ENCODE assay signal across 1 cellular context in the genomic region with DNA sequence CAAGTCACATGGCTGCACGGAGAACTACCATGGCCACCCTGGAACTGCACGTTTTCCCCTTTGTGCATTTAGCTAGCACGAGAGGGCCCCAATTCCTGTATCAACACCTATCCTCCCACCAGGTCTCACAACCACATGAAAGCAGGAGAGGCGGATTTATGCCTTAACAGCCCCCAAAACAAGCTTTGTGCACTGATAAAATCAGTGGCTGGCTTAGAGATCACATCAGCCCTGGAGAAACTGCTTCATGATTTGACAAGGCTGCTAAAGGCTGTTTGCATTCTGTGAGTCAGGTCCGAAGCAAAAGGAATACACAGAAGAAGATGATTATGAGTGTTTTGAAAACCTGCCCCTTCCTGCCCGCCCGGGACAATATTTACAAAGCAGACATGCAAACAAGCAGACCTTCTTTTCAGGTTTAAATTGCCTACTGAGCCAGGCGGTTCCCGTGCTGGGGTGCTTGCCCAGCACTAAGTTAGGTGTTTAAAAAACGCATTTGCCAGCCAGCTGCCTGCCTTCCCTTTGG.
TF ChIP-seq lines count a peak whose summit lies in the region.

No MANE protein-coding gene starts in this region.

TF ChIP-seq in HepG2, 621 proteins besides CTCF, POLR2A, EP300 and RAD21 (continued from another document and continues in another):
- no peak for TF ChIP-seq PCBP2 (optimal IDR thresholded peaks at IDR 0.05; ENCODE audit: low read depth, low read length, poor library complexity, severe bottlenecking)
- TF ChIP-seq ARNT2 (CRISPR knock-in tag; IDR thresholded peaks at IDR 0.05; ENCODE audit: low read depth), result peak; percentile 55; the same call in 1 of the 2 replicates
- TF ChIP-seq, protein P1, sequence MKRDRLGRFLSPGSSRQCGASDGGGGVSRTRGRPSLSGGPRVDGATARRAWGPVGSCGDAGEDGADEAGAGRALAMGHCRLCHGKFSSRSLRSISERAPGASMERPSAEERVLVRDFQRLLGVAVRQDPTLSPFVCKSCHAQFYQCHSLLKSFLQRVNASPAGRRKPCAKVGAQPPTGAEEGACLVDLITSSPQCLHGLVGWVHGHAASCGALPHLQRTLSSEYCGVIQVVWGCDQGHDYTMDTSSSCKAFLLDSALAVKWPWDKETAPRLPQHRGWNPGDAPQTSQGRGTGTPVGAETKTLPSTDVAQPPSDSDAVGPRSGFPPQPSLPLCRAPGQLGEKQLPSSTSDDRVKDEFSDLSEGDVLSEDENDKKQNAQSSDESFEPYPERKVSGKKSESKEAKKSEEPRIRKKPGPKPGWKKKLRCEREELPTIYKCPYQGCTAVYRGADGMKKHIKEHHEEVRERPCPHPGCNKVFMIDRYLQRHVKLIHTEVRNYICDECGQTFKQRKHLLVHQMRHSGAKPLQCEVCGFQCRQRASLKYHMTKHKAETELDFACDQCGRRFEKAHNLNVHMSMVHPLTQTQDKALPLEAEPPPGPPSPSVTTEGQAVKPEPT (CRISPR knock-in tag; IDR thresholded peaks at IDR 0.05; ENCODE audit: low read depth), result 0 out of 2 replicates have a peak, but pooled peaks have one; percentile 57
- TF ChIP-seq MTA3 (CRISPR knock-in tag; IDR thresholded peaks at IDR 0.05), result no peak
- no peak for TF ChIP-seq ZNF138 (CRISPR knock-in tag; IDR thresholded peaks at IDR 0.05; ENCODE audit: low read depth)
- TF ChIP-seq, protein P2, sequence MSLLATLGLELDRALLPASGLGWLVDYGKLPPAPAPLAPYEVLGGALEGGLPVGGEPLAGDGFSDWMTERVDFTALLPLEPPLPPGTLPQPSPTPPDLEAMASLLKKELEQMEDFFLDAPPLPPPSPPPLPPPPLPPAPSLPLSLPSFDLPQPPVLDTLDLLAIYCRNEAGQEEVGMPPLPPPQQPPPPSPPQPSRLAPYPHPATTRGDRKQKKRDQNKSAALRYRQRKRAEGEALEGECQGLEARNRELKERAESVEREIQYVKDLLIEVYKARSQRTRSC (CRISPR knock-in tag; IDR thresholded peaks at IDR 0.05; ENCODE audit: low read depth), result no peak
- TF ChIP-seq ZNF329 (CRISPR knock-in tag; IDR thresholded peaks at IDR 0.05; ENCODE audit: low read depth), result no peak
- no peak for TF ChIP-seq PHF20 (CRISPR knock-in tag; IDR thresholded peaks at IDR 0.05)
- no peak for TF ChIP-seq ZMAT5 (CRISPR knock-in tag; IDR thresholded peaks at IDR 0.05; ENCODE audit: borderline replicate concordance, low read depth)
- TF ChIP-seq, protein P3, sequence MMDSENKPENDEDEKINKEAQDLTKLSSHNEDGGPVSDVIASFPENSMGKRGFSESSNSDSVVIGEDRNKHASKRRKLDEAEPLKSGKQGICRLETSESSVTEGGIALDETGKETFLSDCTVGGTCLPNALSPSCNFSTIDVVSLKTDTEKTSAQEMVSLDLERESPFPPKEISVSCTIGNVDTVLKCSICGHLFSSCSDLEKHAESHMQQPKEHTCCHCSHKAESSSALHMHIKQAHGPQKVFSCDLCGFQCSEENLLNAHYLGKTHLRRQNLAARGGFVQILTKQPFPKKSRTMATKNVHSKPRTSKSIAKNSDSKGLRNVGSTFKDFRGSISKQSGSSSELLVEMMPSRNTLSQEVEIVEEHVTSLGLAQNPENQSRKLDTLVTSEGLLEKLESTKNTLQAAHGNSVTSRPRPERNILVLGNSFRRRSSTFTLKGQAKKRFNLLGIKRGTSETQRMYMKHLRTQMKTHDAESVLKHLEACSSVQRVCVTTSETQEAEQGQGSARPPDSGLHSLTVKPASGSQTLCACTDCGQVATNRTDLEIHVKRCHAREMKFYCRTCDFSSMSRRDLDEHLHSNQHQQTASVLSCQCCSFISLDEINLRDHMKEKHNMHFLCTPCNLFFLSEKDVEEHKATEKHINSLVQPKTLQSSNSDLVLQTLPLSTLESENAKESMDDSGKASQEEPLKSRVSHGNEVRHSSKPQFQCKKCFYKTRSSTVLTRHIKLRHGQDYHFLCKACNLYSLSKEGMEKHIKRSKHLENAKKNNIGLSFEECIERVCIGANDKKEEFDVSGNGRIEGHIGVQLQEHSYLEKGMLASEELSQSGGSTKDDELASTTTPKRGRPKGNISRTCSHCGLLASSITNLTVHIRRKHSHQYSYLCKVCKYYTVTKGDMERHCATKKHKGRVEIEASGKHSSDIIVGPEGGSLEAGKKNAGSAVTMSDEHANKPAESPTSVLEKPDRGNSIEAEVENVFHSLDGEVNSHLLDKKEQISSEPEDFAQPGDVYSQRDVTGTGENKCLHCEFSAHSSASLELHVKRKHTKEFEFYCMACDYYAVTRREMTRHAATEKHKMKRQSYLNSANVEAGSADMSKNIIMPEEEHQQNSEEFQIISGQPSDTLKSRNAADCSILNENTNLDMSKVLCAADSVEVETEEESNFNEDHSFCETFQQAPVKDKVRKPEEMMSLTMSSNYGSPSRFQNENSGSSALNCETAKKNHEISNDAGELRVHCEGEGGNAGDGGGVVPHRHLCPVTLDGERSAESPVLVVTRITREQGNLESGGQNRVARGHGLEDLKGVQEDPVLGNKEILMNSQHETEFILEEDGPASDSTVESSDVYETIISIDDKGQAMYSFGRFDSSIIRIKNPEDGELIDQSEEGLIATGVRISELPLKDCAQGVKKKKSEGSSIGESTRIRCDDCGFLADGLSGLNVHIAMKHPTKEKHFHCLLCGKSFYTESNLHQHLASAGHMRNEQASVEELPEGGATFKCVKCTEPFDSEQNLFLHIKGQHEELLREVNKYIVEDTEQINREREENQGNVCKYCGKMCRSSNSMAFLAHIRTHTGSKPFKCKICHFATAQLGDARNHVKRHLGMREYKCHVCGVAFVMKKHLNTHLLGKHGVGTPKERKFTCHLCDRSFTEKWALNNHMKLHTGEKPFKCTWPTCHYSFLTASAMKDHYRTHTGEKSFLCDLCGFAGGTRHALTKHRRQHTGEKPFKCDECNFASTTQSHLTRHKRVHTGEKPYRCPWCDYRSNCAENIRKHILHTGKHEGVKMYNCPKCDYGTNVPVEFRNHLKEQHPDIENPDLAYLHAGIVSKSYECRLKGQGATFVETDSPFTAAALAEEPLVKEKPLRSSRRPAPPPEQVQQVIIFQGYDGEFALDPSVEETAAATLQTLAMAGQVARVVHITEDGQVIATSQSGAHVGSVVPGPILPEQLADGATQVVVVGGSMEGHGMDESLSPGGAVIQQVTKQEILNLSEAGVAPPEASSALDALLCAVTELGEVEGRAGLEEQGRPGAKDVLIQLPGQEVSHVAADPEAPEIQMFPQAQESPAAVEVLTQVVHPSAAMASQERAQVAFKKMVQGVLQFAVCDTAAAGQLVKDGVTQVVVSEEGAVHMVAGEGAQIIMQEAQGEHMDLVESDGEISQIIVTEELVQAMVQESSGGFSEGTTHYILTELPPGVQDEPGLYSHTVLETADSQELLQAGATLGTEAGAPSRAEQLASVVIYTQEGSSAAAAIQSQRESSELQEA (CRISPR knock-in tag; IDR thresholded peaks at IDR 0.05; ENCODE audit: not compliant biosample characterization), result no peak
- TF ChIP-seq, protein P4, sequence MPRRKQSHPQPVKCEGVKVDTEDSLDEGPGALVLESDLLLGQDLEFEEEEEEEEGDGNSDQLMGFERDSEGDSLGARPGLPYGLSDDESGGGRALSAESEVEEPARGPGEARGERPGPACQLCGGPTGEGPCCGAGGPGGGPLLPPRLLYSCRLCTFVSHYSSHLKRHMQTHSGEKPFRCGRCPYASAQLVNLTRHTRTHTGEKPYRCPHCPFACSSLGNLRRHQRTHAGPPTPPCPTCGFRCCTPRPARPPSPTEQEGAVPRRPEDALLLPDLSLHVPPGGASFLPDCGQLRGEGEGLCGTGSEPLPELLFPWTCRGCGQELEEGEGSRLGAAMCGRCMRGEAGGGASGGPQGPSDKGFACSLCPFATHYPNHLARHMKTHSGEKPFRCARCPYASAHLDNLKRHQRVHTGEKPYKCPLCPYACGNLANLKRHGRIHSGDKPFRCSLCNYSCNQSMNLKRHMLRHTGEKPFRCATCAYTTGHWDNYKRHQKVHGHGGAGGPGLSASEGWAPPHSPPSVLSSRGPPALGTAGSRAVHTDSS (CRISPR knock-in tag; conservative IDR thresholded peaks at IDR 0.05), result no peak
- no peak for TF ChIP-seq TMF1 (CRISPR knock-in tag; IDR thresholded peaks at IDR 0.05; ENCODE audit: low read depth)
- peak; percentile 47; the same call in 1 of the 2 replicates for TF ChIP-seq MYPOP (CRISPR knock-in tag; IDR thresholded peaks at IDR 0.05)
- TF ChIP-seq NR1H2 (CRISPR knock-in tag; IDR thresholded peaks at IDR 0.05; ENCODE audit: borderline replicate concordance, low read depth), result no peak
- TF ChIP-seq ARNT (IDR thresholded peaks at IDR 0.05), result no peak
- TF ChIP-seq HNRNPLL (IDR thresholded peaks at IDR 0.05; ENCODE audit: low read depth, low read length, poor library complexity, severe bottlenecking), result no peak
- no peak for TF ChIP-seq KDM3A (CRISPR knock-in tag; IDR thresholded peaks at IDR 0.05; ENCODE audit: low read depth)
- no peak for TF ChIP-seq ZNF33A (CRISPR knock-in tag; IDR thresholded peaks at IDR 0.05; ENCODE audit: borderline replicate concordance)
- TF ChIP-seq SMAD3 (CRISPR knock-in tag; IDR thresholded peaks at IDR 0.05), result no peak
- TF ChIP-seq HBP1 (CRISPR knock-in tag; IDR thresholded peaks at IDR 0.05; ENCODE audit: low read depth), result 0 out of 2 replicates have a peak, but pooled peaks have one; percentile 42
- no peak for TF ChIP-seq ZNF382 (CRISPR knock-in tag; IDR thresholded peaks at IDR 0.05; ENCODE audit: borderline replicate concordance)
- TF ChIP-seq ZNF367 (CRISPR knock-in tag; IDR thresholded peaks at IDR 0.05; ENCODE audit: borderline replicate concordance), result no peak
- TF ChIP-seq, protein P5, sequence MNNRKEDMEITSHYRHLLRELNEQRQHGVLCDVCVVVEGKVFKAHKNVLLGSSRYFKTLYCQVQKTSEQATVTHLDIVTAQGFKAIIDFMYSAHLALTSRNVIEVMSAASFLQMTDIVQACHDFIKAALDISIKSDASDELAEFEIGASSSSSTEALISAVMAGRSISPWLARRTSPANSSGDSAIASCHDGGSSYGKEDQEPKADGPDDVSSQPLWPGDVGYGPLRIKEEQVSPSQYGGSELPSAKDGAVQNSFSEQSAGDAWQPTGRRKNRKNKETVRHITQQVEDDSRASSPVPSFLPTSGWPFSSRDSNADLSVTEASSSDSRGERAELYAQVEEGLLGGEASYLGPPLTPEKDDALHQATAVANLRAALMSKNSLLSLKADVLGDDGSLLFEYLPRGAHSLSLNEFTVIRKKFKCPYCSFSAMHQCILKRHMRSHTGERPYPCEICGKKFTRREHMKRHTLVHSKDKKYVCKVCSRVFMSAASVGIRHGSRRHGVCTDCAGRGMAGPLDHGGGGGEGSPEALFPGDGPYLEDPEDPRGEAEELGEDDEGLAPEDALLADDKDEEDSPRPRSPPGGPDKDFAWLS (CRISPR knock-in tag; IDR thresholded peaks at IDR 0.05; ENCODE audit: borderline replicate concordance), result peak; percentile 54; the same call in 1 of the 2 replicates
- TF ChIP-seq HES4 (CRISPR knock-in tag; IDR thresholded peaks at IDR 0.05; ENCODE audit: borderline replicate concordance), result no peak
- TF ChIP-seq, protein P6, sequence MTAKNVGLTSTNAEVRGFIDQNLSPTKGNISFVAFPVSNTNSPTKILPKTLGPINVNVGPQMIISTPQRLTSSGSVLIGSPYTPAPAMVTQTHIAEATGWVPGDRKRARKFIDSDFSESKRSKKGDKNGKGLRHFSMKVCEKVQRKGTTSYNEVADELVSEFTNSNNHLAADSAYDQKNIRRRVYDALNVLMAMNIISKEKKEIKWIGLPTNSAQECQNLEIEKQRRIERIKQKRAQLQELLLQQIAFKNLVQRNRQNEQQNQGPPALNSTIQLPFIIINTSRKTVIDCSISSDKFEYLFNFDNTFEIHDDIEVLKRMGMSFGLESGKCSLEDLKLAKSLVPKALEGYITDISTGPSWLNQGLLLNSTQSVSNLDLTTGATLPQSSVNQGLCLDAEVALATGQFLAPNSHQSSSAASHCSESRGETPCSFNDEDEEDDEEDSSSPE (CRISPR knock-in tag; IDR thresholded peaks at IDR 0.05), result peak; percentile 48; the same call in 1 of the 2 replicates
- TF ChIP-seq, protein P7, sequence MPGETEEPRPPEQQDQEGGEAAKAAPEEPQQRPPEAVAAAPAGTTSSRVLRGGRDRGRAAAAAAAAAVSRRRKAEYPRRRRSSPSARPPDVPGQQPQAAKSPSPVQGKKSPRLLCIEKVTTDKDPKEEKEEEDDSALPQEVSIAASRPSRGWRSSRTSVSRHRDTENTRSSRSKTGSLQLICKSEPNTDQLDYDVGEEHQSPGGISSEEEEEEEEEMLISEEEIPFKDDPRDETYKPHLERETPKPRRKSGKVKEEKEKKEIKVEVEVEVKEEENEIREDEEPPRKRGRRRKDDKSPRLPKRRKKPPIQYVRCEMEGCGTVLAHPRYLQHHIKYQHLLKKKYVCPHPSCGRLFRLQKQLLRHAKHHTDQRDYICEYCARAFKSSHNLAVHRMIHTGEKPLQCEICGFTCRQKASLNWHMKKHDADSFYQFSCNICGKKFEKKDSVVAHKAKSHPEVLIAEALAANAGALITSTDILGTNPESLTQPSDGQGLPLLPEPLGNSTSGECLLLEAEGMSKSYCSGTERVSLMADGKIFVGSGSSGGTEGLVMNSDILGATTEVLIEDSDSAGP (CRISPR knock-in tag; IDR thresholded peaks at IDR 0.05; ENCODE audit: borderline replicate concordance), result no peak
